17 cellular contexts compared by ENCODE assay signal in the genomic region with DNA sequence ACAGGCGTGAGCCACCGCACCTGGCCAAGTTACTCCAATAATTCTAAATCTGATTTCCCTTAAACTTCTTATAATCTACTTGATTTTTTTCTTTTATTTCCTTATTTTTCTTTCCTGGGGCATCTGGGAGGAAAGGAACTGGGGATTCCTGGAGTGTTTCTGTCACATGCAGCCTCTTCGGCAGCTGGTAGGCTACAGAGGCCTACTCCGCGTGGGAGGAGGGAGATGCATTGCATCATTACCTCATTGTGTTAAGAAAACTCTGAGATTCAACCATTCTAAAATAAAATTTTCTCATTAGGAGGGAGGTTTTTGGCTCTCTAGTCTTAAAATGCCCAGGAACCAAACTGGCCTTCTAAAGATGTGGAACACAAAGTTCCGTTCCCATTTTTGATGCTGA.
"Had no signal": no experiment of that assay in that cellular context is flagged by ENCODE, and none has a peak within 500 bp of the region (broad histone marks: within the 10 kb centered on the region; RNA-seq: fewer than 3 reads in every experiment).

No MANE protein-coding gene starts in this region.

- DNase-seq: activated CD4-positive, alpha-beta T cell treated with anti-CD3 and anti-CD28 coated beads, Interleukin-2, amount 50 U/mL, for 1 hour; activated naive CD4-positive, alpha-beta T cell treated with Interleukin-2 at 50 U/mL for 16 hours; erythroblast; immature natural killer cell; pancreas; stimulated activated CD4-positive, alpha-beta T cell treated with anti-CD3 and anti-CD28 coated beads, Interleukin-15, amount 100 ng/mL, for 24 hours; stimulated activated CD4-positive, alpha-beta T cell treated with anti-CD3 and anti-CD28 coated beads, Interleukin-4, amount 100 ng/mL, for 1 hour; stimulated activated naive B cell treated with anti-CD40 and anti-IgM and Interleukin-4, amounts not matched to agents 10 μg/mL and 1 μg/mL and 100 μg/mL, for 72 hours; T-cell; T-helper 9 cell; tibial artery had no signal

- H3K27ac Mint-ChIP-seq: activated T-helper 17 cell treated with anti-CD3 and anti-CD28 coated beads, Interleukin-2, amount 50 U/mL, for 72 hours; immature natural killer cell; mesothelial cell of epicardium; stimulated activated naive B cell treated with anti-CD40 and anti-IgM and Interleukin-4, amounts not matched to agents 10 μg/mL and 1 μg/mL and 100 μg/mL, for 72 hours; T-cell had no signal

- ATAC-seq: activated CD4-positive, CD25-positive, alpha-beta regulatory T cell treated with anti-CD3 and anti-CD28 coated beads, Interleukin-2, amount 50 U/mL, for 24 hours; activated T-helper 17 cell treated with anti-CD3 and anti-CD28 coated beads, Interleukin-2, amount 50 U/mL, for 72 hours; stimulated activated naive B cell treated with anti-CD40 and anti-IgM and Interleukin-4, amounts not matched to agents 10 μg/mL and 1 μg/mL and 100 μg/mL, for 72 hours; T-cell had no signal

- H3K36me3 Mint-ChIP-seq: immature natural killer cell; mesothelial cell of epicardium; stimulated activated naive B cell treated with anti-CD40 and anti-IgM and Interleukin-4, amounts not matched to agents 10 μg/mL and 1 μg/mL and 100 μg/mL, for 72 hours; T-cell had no signal

- H3K9me3 Mint-ChIP-seq: mesothelial cell of epicardium had no signal

- H3K4me3 Mint-ChIP-seq: activated T-helper 17 cell treated with anti-CD3 and anti-CD28 coated beads, Interleukin-2, amount 50 U/mL, for 72 hours; immature natural killer cell; mesothelial cell of epicardium; stimulated activated naive B cell treated with anti-CD40 and anti-IgM and Interleukin-4, amounts not matched to agents 10 μg/mL and 1 μg/mL and 100 μg/mL, for 72 hours; T-cell had no signal

- H3K4me3 ChIP-seq: ascending aorta, lung, pancreas, skin epidermis, tibial artery had no signal

- H3K4me1 Mint-ChIP-seq: activated T-helper 17 cell treated with anti-CD3 and anti-CD28 coated beads, Interleukin-2, amount 50 U/mL, for 72 hours; immature natural killer cell; stimulated activated naive B cell treated with anti-CD40 and anti-IgM and Interleukin-4, amounts not matched to agents 10 μg/mL and 1 μg/mL and 100 μg/mL, for 72 hours; T-cell had no signal

- H3K27me3 Mint-ChIP-seq: stimulated activated naive B cell treated with anti-CD40 and anti-IgM and Interleukin-4, amounts not matched to agents 10 μg/mL and 1 μg/mL and 100 μg/mL, for 72 hours; T-cell had no signal
